18 cellular contexts compared by ENCODE assay signal in genomic region chr15:26628071-26628470, GRCh38.
DNase-seq lines count a peak whose midpoint lies in the region; ATAC-seq, FAIRE-seq and TF ChIP-seq lines count a peak whose summit lies in the region.
"Had no signal": no experiment of that assay in that cellular context is flagged by ENCODE, and none has a peak within 500 bp of the region (broad histone marks: within the 10 kb centered on the region; RNA-seq: fewer than 3 reads in every experiment).

No MANE protein-coding gene starts in this region.

- H3K27me3 Mint-ChIP-seq in astrocyte (ENCODE audit: low read depth, unreplicated experiment), result no peaks in the 10 kb centered on the region
- no peaks in the 10 kb centered on the region for H3K27me3 Mint-ChIP-seq in mesothelial cell of epicardium (ENCODE audit: low read depth)
- peaks cover 8% of the 10 kb centered on the region for H3K27me3 Mint-ChIP-seq in neural progenitor cell (ENCODE audit: insufficient read depth, low read depth)

- H3K27me3 ChIP-seq in astrocyte (ENCODE audit: insufficient read depth, low read length) (no peaks in the 10 kb centered on the region), neural progenitor cell (no peaks in the 10 kb centered on the region), Peyer's patch (no peaks in the 10 kb centered on the region)
- H3K27me3 ChIP-seq: uterus had no signal

- H3K79me2 ChIP-seq in astrocyte (ENCODE audit: insufficient read depth, low read length) (no peaks in the 10 kb centered on the region), neural progenitor cell (ENCODE audit: low read depth) (no peaks in the 10 kb centered on the region)
- H3K79me2 ChIP-seq: parathyroid adenoma had no signal

- H3K36me3 Mint-ChIP-seq in astrocyte (ENCODE audit: low read depth, unreplicated experiment) (peaks cover 12% of the 10 kb centered on the region), mesothelial cell of epicardium (no peaks in the 10 kb centered on the region), neural progenitor cell (peaks cover 17% of the 10 kb centered on the region)

- ATAC-seq in GM21576 (IDR thresholded peaks at IDR 0.05; ENCODE audit: unreplicated experiment), result no peak
- ATAC-seq: Panc1 had no signal

- H3K4me2 ChIP-seq in astrocyte (ENCODE audit: low read length), result peak overlapping the region; percentile 39
- H3K4me2 ChIP-seq in neural progenitor cell, result no peak overlapping the region
- H3K4me2 ChIP-seq: BLaER1 had no signal

- H2AFZ ChIP-seq in astrocyte (ENCODE audit: low read depth, low read length) (no peak overlapping the region), neural progenitor cell (replicated peaks) (no peak overlapping the region)

- H3F3A ChIP-seq in neural progenitor cell (ENCODE audit: low read depth), result no peaks in the 10 kb centered on the region

- TF ChIP-seq CTCF in astrocyte (IDR thresholded peaks at IDR 0.05; ENCODE audit: insufficient read depth, low read depth, low read length), result no peak
- TF ChIP-seq CTCF in mesothelial cell of epicardium (IDR thresholded peaks at IDR 0.05; ENCODE audit: unreplicated experiment), result no peak
- TF ChIP-seq CTCF in neural progenitor cell (IDR thresholded peaks at IDR 0.05), result no peak
- TF ChIP-seq CTCF in Peyer's patch (IDR thresholded peaks at IDR 0.05), result peak in 1 of 6 experiments; percentile 6

- no peak overlapping the region for H3K9ac ChIP-seq in astrocyte (ENCODE audit: low read length)
- no peak overlapping the region for H3K9ac ChIP-seq in neural progenitor cell
- H3K9ac ChIP-seq: BLaER1, parathyroid adenoma had no signal

- H3K27ac ChIP-seq in astrocyte (ENCODE audit: low read depth, low read length) (no peak overlapping the region), neural progenitor cell (no peak overlapping the region), Peyer's patch (no peak overlapping the region)
- H3K27ac ChIP-seq: BLaER1, uterus had no signal

- H3K9me3 ChIP-seq in astrocyte (ENCODE audit: insufficient read depth, low read depth, low read length) (peaks cover 4% of the 10 kb centered on the region), neural progenitor cell (ENCODE audit: low read depth) (no peaks in the 10 kb centered on the region), Peyer's patch (no peaks in the 10 kb centered on the region)
- H3K9me3 ChIP-seq: uterus had no signal

- no peak overlapping the region for H3K27ac Mint-ChIP-seq in astrocyte (ENCODE audit: unreplicated experiment)
- H3K27ac Mint-ChIP-seq in mesothelial cell of epicardium, result no peak overlapping the region
- no peak overlapping the region for H3K27ac Mint-ChIP-seq in neural progenitor cell
- H3K27ac Mint-ChIP-seq: T-helper 1 cell treated with Interleukin-12 subunit alpha and Interleukin-12 subunit beta and Interleukin-4 antibody, amounts not matched to agents 30 μg/mL and 1 μg/mL, for 36 hours had no signal

- H3K4me1 Mint-ChIP-seq in astrocyte (ENCODE audit: low read depth, unreplicated experiment) (peaks cover 11% of the 10 kb centered on the region), mesothelial cell of epicardium (no peaks in the 10 kb centered on the region), neural progenitor cell (peaks cover 44% of the 10 kb centered on the region)

- H3K9me3 Mint-ChIP-seq in astrocyte (ENCODE audit: unreplicated experiment) (peaks cover 8% of the 10 kb centered on the region), mesothelial cell of epicardium (peaks cover 15% of the 10 kb centered on the region), neural progenitor cell (peaks cover 39% of the 10 kb centered on the region)

- FAIRE-seq in astrocyte (lab: Jason Lieb, UNC), result no peak

- no peaks in the 10 kb centered on the region for H3K4me1 ChIP-seq in astrocyte (ENCODE audit: insufficient read depth, low read length)
- H3K4me1 ChIP-seq in neural progenitor cell, result no peaks in the 10 kb centered on the region
- H3K4me1 ChIP-seq in Peyer's patch, result no peaks in the 10 kb centered on the region
- H3K4me1 ChIP-seq: parathyroid adenoma, uterus had no signal

- H4K20me1 ChIP-seq in astrocyte (ENCODE audit: insufficient read depth, low read length), result no peaks in the 10 kb centered on the region
- H4K20me1 ChIP-seq in neural progenitor cell (ENCODE audit: low read depth), result no peaks in the 10 kb centered on the region
- H4K20me1 ChIP-seq: BLaER1 had no signal

- H3K4me3 Mint-ChIP-seq in astrocyte (ENCODE audit: unreplicated experiment), result no peak overlapping the region
- H3K4me3 Mint-ChIP-seq in mesothelial cell of epicardium, result peak overlapping the region; percentile 61
- H3K4me3 Mint-ChIP-seq in neural progenitor cell, result no peak overlapping the region
- H3K4me3 Mint-ChIP-seq: T-helper 1 cell treated with Interleukin-12 subunit alpha and Interleukin-12 subunit beta and Interleukin-4 antibody, amounts not matched to agents 30 μg/mL and 1 μg/mL, for 36 hours had no signal

- DNase-seq in Daoy (ENCODE audit: low read depth), result peak; percentile 77
- peak; percentile 27 for DNase-seq in NCI-H146 treated with DMSO at 0.1 percent for 48 hours (lab: John Stamatoyannopoulos, UW; ENCODE audit: unreplicated experiment)
- no peak for DNase-seq in astrocyte (ENCODE audit: low read depth)
- no peak for DNase-seq in mesothelial cell of epicardium (ENCODE audit: low spot score in 2 of 2, unreplicated experiment in 2 of 2)
- DNase-seq in neural progenitor cell (ENCODE audit: low spot score), result no peak
- DNase-seq in ecto neural progenitor cell (ENCODE audit: low spot score), result no peak
- no peak for DNase-seq in Peyer's patch
- DNase-seq: activated CD4-positive, alpha-beta T cell treated with anti-CD3 and anti-CD28 coated beads for 48 hours; activated T-cell treated with anti-CD3 and anti-CD28 coated beads, Interleukin-2, amount 50 U/mL, for 48 hours; islet precursor cell; NCI-H345; stimulated activated naive CD4-positive, alpha-beta T cell treated with Interleukin-2 at 50 U/mL for 16 hours; uterus had no signal

- TF ChIP-seq POLR2A in Peyer's patch (IDR thresholded peaks at IDR 0.05), result no peak

- H3K4me3 ChIP-seq in astrocyte (ENCODE audit: insufficient read depth, low read depth, low read length) (no peak overlapping the region), neural progenitor cell (no peak overlapping the region), Peyer's patch (no peak overlapping the region)
- H3K4me3 ChIP-seq: BLaER1, uterus had no signal

- H3K36me3 ChIP-seq in astrocyte (ENCODE audit: insufficient read depth, low read length) (no peaks in the 10 kb centered on the region), neural progenitor cell (no peaks in the 10 kb centered on the region), Peyer's patch (no peaks in the 10 kb centered on the region)
- H3K36me3 ChIP-seq: BLaER1, uterus had no signal

Comparison
In these comparisons a context has a peak if more than half of its experiments do, and no peak if none do; other contexts are left out.
1. DNase-seq: peak in Daoy (single experiment) and NCI-H146 treated with DMSO at 0.1 percent for 48 hours (single experiment); none in astrocyte (single experiment), mesothelial cell of epicardium (0 of 2), neural progenitor cell (single experiment), ecto neural progenitor cell (single experiment) and Peyer's patch (0 of 3).